ENCODE assay signal across 17 cellular contexts in the genomic region with DNA sequence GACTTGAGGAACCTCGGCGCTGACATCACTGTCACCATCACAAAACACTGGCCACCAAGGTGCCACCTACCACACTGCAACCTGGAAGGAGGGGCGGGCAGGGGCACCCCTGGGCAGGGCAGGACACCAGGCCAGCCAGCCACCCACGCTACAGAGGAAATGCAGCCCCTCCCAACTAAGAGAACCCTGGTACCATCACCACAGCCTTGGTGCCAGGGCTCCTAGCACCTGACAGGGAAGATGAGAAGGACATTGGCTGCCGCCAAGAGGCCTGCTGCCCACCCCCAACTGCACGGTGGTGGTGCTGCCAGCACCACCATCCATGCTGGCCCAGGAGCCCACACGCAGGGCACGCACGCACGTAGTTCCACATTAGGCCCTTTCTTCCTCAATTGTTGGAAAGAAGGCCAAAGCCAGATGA.
DNase-seq lines count a peak whose midpoint lies in the region; ATAC-seq and TF ChIP-seq lines count a peak whose summit lies in the region.
"Had no signal": no experiment of that assay in that cellular context is flagged by ENCODE, and none has a peak within 500 bp of the region (broad histone marks: within the 10 kb centered on the region; RNA-seq: fewer than 3 reads in every experiment).

No MANE protein-coding gene starts in this region.

- H3K4me2 ChIP-seq in neuronal stem cell (ENCODE audit: insufficient read depth, low read length, poor library complexity, severe bottlenecking): no peak overlapping the region

- peak overlapping the region; percentile 73 for H3K14ac ChIP-seq in neuronal stem cell (ENCODE audit: low read length)

- H3K4me3 ChIP-seq in dorsolateral prefrontal cortex: peak overlapping the region in 1 of 59 donors; percentile 23
- no peak overlapping the region for H3K4me3 ChIP-seq in neuronal stem cell (ENCODE audit: low read length in 2 of 2)
- no peak overlapping the region for H3K4me3 ChIP-seq in suprapubic skin

- no peak overlapping the region for H2BK15ac ChIP-seq in neuronal stem cell (ENCODE audit: low read length)

- no peak overlapping the region for H2AFZ ChIP-seq in neuronal stem cell (ENCODE audit: low read length)

- TF ChIP-seq CTCF in dorsolateral prefrontal cortex (IDR thresholded peaks at IDR 0.05 in 54 of 56, conservative IDR thresholded peaks at IDR 0.05 in 2 of 56; ENCODE audit: low read depth in 1 of 56, partially characterized antibody in 56 of 56) (no peak), suprapubic skin (IDR thresholded peaks at IDR 0.05) (no peak)

- H3K4me3 Mint-ChIP-seq in activated CD8-positive, alpha-beta memory T cell treated with anti-CD3 and anti-CD28 coated beads, Interleukin-2, amount 10 ng/mL, durations not matched to agents 7 days and 5 days: no peak overlapping the region
- H3K4me3 Mint-ChIP-seq in activated CD4-positive, alpha-beta T cell treated with anti-CD3 and anti-CD28 coated beads, Interleukin-2, amount 10 ng/mL, durations not matched to agents 7 days and 5 days: no peak overlapping the region
- H3K4me3 Mint-ChIP-seq: activated naive CD8-positive, alpha-beta T cell treated with anti-CD3 and anti-CD28 coated beads, Interleukin-2, amount 10 ng/mL, durations not matched to agents 7 days and 5 days; IgD-negative memory B cell; T-helper 2 cell treated with Interferon-gamma antibody and Interleukin-4, amounts not matched to agents 5 μg/mL and 100 μg/mL, for 36 hours had no signal

- H3K27ac Mint-ChIP-seq in activated CD8-positive, alpha-beta memory T cell treated with anti-CD3 and anti-CD28 coated beads, Interleukin-2, amount 10 ng/mL, durations not matched to agents 7 days and 5 days: no peak overlapping the region
- no peak overlapping the region for H3K27ac Mint-ChIP-seq in activated CD4-positive, alpha-beta T cell treated with anti-CD3 and anti-CD28 coated beads, Interleukin-2, amount 10 ng/mL, durations not matched to agents 7 days and 5 days
- H3K27ac Mint-ChIP-seq: activated naive CD8-positive, alpha-beta T cell treated with anti-CD3 and anti-CD28 coated beads, Interleukin-2, amount 10 ng/mL, durations not matched to agents 7 days and 5 days; IgD-negative memory B cell; T-helper 2 cell treated with Interferon-gamma antibody and Interleukin-4, amounts not matched to agents 5 μg/mL and 100 μg/mL, for 36 hours had no signal

- no CpG with 5 or more reads among the region's 10 CpGs for WGBS in neuronal stem cell (ENCODE audit: extremely low coverage in 2 of 2, insufficient read length in 2 of 2, insufficient replicate concordance in 1 of 2), 2 donors
- 88% methylated on average over 10 of the region's 10 CpGs for WGBS in suprapubic skin

- POLR2A ChIA-PET in activated CD4-positive, alpha-beta T cell treated with anti-CD3 and anti-CD28 coated beads, Interleukin-2, amount 10 ng/mL, durations not matched to agents 7 days and 5 days (lab: Charles Lee): no interaction called here

- no peak overlapping the region for H2BK120ac ChIP-seq in neuronal stem cell (ENCODE audit: low read depth, low read length)

- H3K27me3 Mint-ChIP-seq in activated CD8-positive, alpha-beta memory T cell treated with anti-CD3 and anti-CD28 coated beads, Interleukin-2, amount 10 ng/mL, durations not matched to agents 7 days and 5 days: no peaks in the 10 kb centered on the region
- H3K27me3 Mint-ChIP-seq in activated CD4-positive, alpha-beta T cell treated with anti-CD3 and anti-CD28 coated beads, Interleukin-2, amount 10 ng/mL, durations not matched to agents 7 days and 5 days: no peaks in the 10 kb centered on the region
- H3K27me3 Mint-ChIP-seq: activated naive CD8-positive, alpha-beta T cell treated with anti-CD3 and anti-CD28 coated beads, Interleukin-2, amount 10 ng/mL, durations not matched to agents 7 days and 5 days; IgD-negative memory B cell had no signal

- peak overlapping the region; percentile 28 for H3K4ac ChIP-seq in neuronal stem cell (ENCODE audit: low read length)

- peaks cover 2% of the 10 kb centered on the region for H3K9me3 Mint-ChIP-seq in activated CD8-positive, alpha-beta memory T cell treated with anti-CD3 and anti-CD28 coated beads, Interleukin-2, amount 10 ng/mL, durations not matched to agents 7 days and 5 days (ENCODE audit: low read depth)
- H3K9me3 Mint-ChIP-seq in activated CD4-positive, alpha-beta T cell treated with anti-CD3 and anti-CD28 coated beads, Interleukin-2, amount 10 ng/mL, durations not matched to agents 7 days and 5 days: peaks cover 8% of the 10 kb centered on the region

- no peak overlapping the region for H2AK5ac ChIP-seq in neuronal stem cell (ENCODE audit: low read depth, low read length)

- H3K4me1 ChIP-seq in neuronal stem cell (ENCODE audit: control insufficient read depth in 2 of 2, insufficient read depth in 1 of 2, low read depth in 1 of 2, low read length in 2 of 2): peaks cover 3 to 4% of the 10 kb centered on the region in 2 donors
- peaks cover 51% of the 10 kb centered on the region for H3K4me1 ChIP-seq in suprapubic skin

- intact Hi-C loops in dorsolateral prefrontal cortex (cut with DNase I): no loop called here

- no peak overlapping the region for H3K9ac ChIP-seq in neuronal stem cell (ENCODE audit: low read depth, low read length, poor library complexity)

- H2BK12ac ChIP-seq in neuronal stem cell (ENCODE audit: low read length): no peak overlapping the region

- peaks cover 12% of the 10 kb centered on the region for H3K36me3 Mint-ChIP-seq in activated CD8-positive, alpha-beta memory T cell treated with anti-CD3 and anti-CD28 coated beads, Interleukin-2, amount 10 ng/mL, durations not matched to agents 7 days and 5 days
- H3K36me3 Mint-ChIP-seq in activated CD4-positive, alpha-beta T cell treated with anti-CD3 and anti-CD28 coated beads, Interleukin-2, amount 10 ng/mL, durations not matched to agents 7 days and 5 days (ENCODE audit: low read depth): peaks cover 20% of the 10 kb centered on the region
- H3K36me3 Mint-ChIP-seq: IgD-negative memory B cell had no signal

- H3K36me3 ChIP-seq in neuronal stem cell (replicated peaks in 1 of 2; ENCODE audit: control insufficient read depth in 2 of 2, insufficient read depth in 2 of 2, low read length in 2 of 2) (peaks cover 0 to 8% of the 10 kb centered on the region in 2 donors), suprapubic skin (no peaks in the 10 kb centered on the region)

- no peak overlapping the region for H3K23ac ChIP-seq in neuronal stem cell (ENCODE audit: low read depth, low read length, poor library complexity)

- no peak for TF ChIP-seq POLR2A in suprapubic skin (IDR thresholded peaks at IDR 0.05)

- H3K27ac ChIP-seq in dorsolateral prefrontal cortex: peak overlapping the region in 55 of 59 donors; percentile 57 to 97 (median 90)
- no peak overlapping the region for H3K27ac ChIP-seq in neuronal stem cell (replicated peaks; ENCODE audit: low read length)
- no peak overlapping the region for H3K27ac ChIP-seq in suprapubic skin
- H3K27ac ChIP-seq: 22Rv1, C4-2B had no signal

- peak; percentile 23 for DNase-seq in activated CD8-positive, alpha-beta memory T cell treated with anti-CD3 and anti-CD28 coated beads, Interleukin-2, amount 10 ng/mL, durations not matched to agents 7 days and 5 days
- DNase-seq in activated CD8-positive, alpha-beta memory T cell treated with anti-CD3 and anti-CD28 coated beads for 24 hours: no peak
- DNase-seq in dorsolateral prefrontal cortex (peak in 4 of 10 donors; percentile 2 to 40 (median 16)), neuronal stem cell (ENCODE audit: low spot score) (no peak), suprapubic skin (ENCODE audit: low spot score in 2 of 2) (peak; percentile 47 to 58), NCI-H2029 treated with DMSO at 0.1 percent for 48 hours (lab: John Stamatoyannopoulos, UW) (no peak), inferior parietal cortex (ENCODE audit: extremely low spot score) (no peak)
- DNase-seq in activated CD4-positive, alpha-beta T cell treated with anti-CD3 and anti-CD28 coated beads, Interleukin-2, amount 10 ng/mL, durations not matched to agents 7 days and 5 days: no peak
- DNase-seq: activated naive CD8-positive, alpha-beta T cell treated with anti-CD3 and anti-CD28 coated beads, Interleukin-2, amount 10 ng/mL, durations not matched to agents 7 days and 5 days; DMS79 treated with DMSO at 0.1 percent for 48 hours; NCI-H187 treated with DMSO at 0.1 percent for 48 hours; NCI-H510A had no signal

- H3K9me3 ChIP-seq in neuronal stem cell (replicated peaks in 1 of 2; ENCODE audit: control insufficient read depth in 2 of 2, insufficient read depth in 1 of 2, low read depth in 1 of 2, low read length in 2 of 2) (peaks cover 4 to 21% of the 10 kb centered on the region in 2 donors), suprapubic skin (no peaks in the 10 kb centered on the region)

- ATAC-seq in activated CD8-positive, alpha-beta memory T cell treated with anti-CD3 and anti-CD28 coated beads, Interleukin-2, amount 10 ng/mL, durations not matched to agents 7 days and 5 days: no peak
- ATAC-seq: activated CD4-positive, CD25-positive, alpha-beta regulatory T cell treated with anti-CD3 and anti-CD28 coated beads, Interleukin-2, amount 50 U/mL, for 24 hours had no signal

- TF ChIP-seq EP300 in suprapubic skin (IDR thresholded peaks at IDR 0.05): no peak

- H3K27me3 ChIP-seq in dorsolateral prefrontal cortex: no peaks in the 10 kb centered on the region
- no peaks in the 10 kb centered on the region for H3K27me3 ChIP-seq in neuronal stem cell (ENCODE audit: control insufficient read depth in 3 of 3, insufficient read depth in 3 of 3, low read depth in 1 of 3, low read length in 3 of 3)
- H3K27me3 ChIP-seq in suprapubic skin: no peaks in the 10 kb centered on the region

- H2BK5ac ChIP-seq in neuronal stem cell (ENCODE audit: low read length): no peak overlapping the region

- H4K8ac ChIP-seq in neuronal stem cell (ENCODE audit: low read depth, low read length): no peak overlapping the region

- peaks cover 10% of the 10 kb centered on the region for H3K79me1 ChIP-seq in neuronal stem cell (ENCODE audit: low read depth, low read length)

- no peak overlapping the region for H3K18ac ChIP-seq in neuronal stem cell (ENCODE audit: low read length)

- CTCF ChIA-PET in activated CD8-positive, alpha-beta memory T cell treated with anti-CD3 and anti-CD28 coated beads, Interleukin-2, amount 10 ng/mL, durations not matched to agents 7 days and 5 days (lab: Charles Lee): no interaction called here
- CTCF ChIA-PET in activated CD4-positive, alpha-beta T cell treated with anti-CD3 and anti-CD28 coated beads, Interleukin-2, amount 10 ng/mL, durations not matched to agents 7 days and 5 days (lab: Charles Lee): interaction anchor here (0.8 kb wide), 1 partner anchor 10 kb away, joined by 3 read pairs; no protein-coding TSS in a partner anchor

- no peak overlapping the region for H4K91ac ChIP-seq in neuronal stem cell (ENCODE audit: low read depth, low read length, poor library complexity)

- peaks cover 22% of the 10 kb centered on the region for H3K4me1 Mint-ChIP-seq in activated CD8-positive, alpha-beta memory T cell treated with anti-CD3 and anti-CD28 coated beads, Interleukin-2, amount 10 ng/mL, durations not matched to agents 7 days and 5 days
- peaks cover 23% of the 10 kb centered on the region for H3K4me1 Mint-ChIP-seq in activated CD4-positive, alpha-beta T cell treated with anti-CD3 and anti-CD28 coated beads, Interleukin-2, amount 10 ng/mL, durations not matched to agents 7 days and 5 days

Comparison
In these comparisons a context has a peak if more than half of its experiments do, and no peak if none do; other contexts are left out.
1. DNase-seq: peak in activated CD8-positive, alpha-beta memory T cell treated with anti-CD3 and anti-CD28 coated beads, Interleukin-2, amount 10 ng/mL, durations not matched to agents 7 days and 5 days (single experiment) and suprapubic skin (2 of 2); none in activated CD8-positive, alpha-beta memory T cell treated with anti-CD3 and anti-CD28 coated beads for 24 hours (single experiment), neuronal stem cell (single experiment), activated CD4-positive, alpha-beta T cell treated with anti-CD3 and anti-CD28 coated beads, Interleukin-2, amount 10 ng/mL, durations not matched to agents 7 days and 5 days (single experiment), NCI-H2029 treated with DMSO at 0.1 percent for 48 hours (single experiment) and inferior parietal cortex (single experiment).
2. H3K27ac ChIP-seq: peak in dorsolateral prefrontal cortex (55 of 59); none in neuronal stem cell (single experiment) and suprapubic skin (single experiment).